ENCODE assay signal across 3 cellular contexts in genomic region chr5:114700823-114701222, GRCh38.
"Had no signal": no experiment of that assay in that cellular context is flagged by ENCODE, and none has a peak within 500 bp of the region (broad histone marks: within the 10 kb centered on the region; RNA-seq: fewer than 3 reads in every experiment).

No MANE protein-coding gene starts in this region.

- DNase-seq: GDM1, GF-D8 had no signal

- ATAC-seq: GM12878 had no signal

- H3K4me3 ChIP-seq: GM12878 had no signal
